In the genomic region with DNA sequence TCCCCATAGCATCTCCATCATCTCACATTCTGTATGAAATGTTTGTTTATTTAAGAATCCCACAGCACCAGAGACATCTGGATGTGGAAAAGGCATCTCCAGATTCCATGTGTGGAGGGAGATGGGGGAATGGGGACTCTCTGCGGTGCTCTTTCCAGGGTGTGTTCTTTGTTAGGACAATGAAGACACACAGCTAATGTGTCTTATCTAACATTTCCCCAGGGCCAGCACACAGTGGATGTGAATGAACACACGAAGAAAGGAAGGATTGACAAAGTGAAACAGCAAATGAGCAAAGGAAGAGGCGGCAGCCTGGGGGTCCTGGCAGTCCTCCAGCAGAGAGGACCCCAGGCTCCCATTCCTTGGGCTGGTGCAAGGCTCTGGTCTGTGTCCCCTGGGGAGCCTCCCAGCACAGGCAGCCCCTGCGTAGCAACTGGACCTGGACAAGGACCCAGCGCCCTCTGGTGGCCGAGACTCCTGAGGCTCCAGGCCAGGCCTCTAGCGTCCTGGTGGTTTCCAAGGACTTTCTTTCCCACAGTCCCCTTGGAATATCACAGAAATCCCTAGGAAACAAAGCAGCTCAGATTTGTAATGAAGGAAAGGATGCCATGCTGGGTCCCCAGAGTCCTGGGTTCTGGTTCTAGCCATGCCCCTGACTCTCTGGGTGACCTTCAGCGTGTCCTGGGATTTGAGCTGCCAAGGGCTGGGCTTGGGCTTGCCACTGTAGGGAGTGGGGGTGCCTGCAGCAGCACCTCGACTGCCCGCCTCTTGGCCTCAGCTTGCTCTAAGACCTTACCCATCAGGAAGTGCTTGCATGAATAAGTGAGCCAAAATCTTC, we compare ENCODE assay signal across 8 cellular contexts. TPM values are rescaled to one million over a fixed set of nuclear protein-coding genes. Genes with fewer than 3 reads are reported as not detected.
DNase-seq lines count a peak whose midpoint lies in the region; ATAC-seq and TF ChIP-seq lines count a peak whose summit lies in the region.

No MANE protein-coding gene starts in this region.

- H3K27ac ChIP-seq in naive thymus-derived CD4-positive, alpha-beta T cell (ENCODE audit: low read depth, low read length): no peak overlapping the region

- peak; percentile 48 for ATAC-seq in naive thymus-derived CD4-positive, alpha-beta T cell
- ATAC-seq in stimulated activated effector memory CD8-positive, alpha-beta T cell treated with anti-CD3 and anti-CD28 coated beads, Interleukin-12 subunit alpha, Interleukin-12 subunit beta, amount 100 ng/mL, for 72 hours: peak; percentile 47
- no peak for ATAC-seq in GM21619 (IDR thresholded peaks at IDR 0.05; ENCODE audit: unreplicated experiment)

- CTCF ChIA-PET in naive thymus-derived CD4-positive, alpha-beta T cell (lab: Charles Lee): interaction anchor here (0.6 to 7.1 kb wide), 17 partner anchors 8 to 387 kb away, joined by 3 to 77 read pairs (median 4); a partner anchor contains a TSS

- intact Hi-C loops in naive thymus-derived CD4-positive, alpha-beta T cell (cut with micrococcal nuclease): loop anchor here (1.0 kb wide), 6 partner anchors 45 to 387 kb away; no protein-coding TSS in a partner anchor

- no peaks in the 10 kb centered on the region for H3K27me3 ChIP-seq in naive thymus-derived CD4-positive, alpha-beta T cell (ENCODE audit: control insufficient read depth in 2 of 2, insufficient read depth in 2 of 2, low read length in 2 of 2)

- H3K9me3 ChIP-seq in naive thymus-derived CD4-positive, alpha-beta T cell (ENCODE audit: control insufficient read depth in 2 of 3, low read length in 3 of 3): no peaks in the 10 kb centered on the region

- peaks cover 0 to 24% (median 0%) of the 10 kb centered on the region in 5 donors for H3K27me3 Mint-ChIP-seq in naive thymus-derived CD4-positive, alpha-beta T cell

- H3K36me3 ChIP-seq in naive thymus-derived CD4-positive, alpha-beta T cell (ENCODE audit: control insufficient read depth in 2 of 3, insufficient read depth in 3 of 3, low read length in 3 of 3): no peaks in the 10 kb centered on the region

- H3K27ac Mint-ChIP-seq in naive thymus-derived CD4-positive, alpha-beta T cell: peak overlapping the region in 2 of 9 donors; percentile 39 to 70
- no peak overlapping the region for H3K27ac Mint-ChIP-seq in stimulated activated effector memory CD8-positive, alpha-beta T cell treated with anti-CD3 and anti-CD28 coated beads, Interleukin-12 subunit alpha, Interleukin-12 subunit beta, amount 100 ng/mL, for 72 hours

- H3K4me1 ChIP-seq in naive thymus-derived CD4-positive, alpha-beta T cell (ENCODE audit: control insufficient read depth in 2 of 2, insufficient read depth in 2 of 2, low read length in 2 of 2): peaks cover 7 to 10% of the 10 kb centered on the region in 2 donors

- peaks cover 18 to 27% (median 24%) of the 10 kb centered on the region in 7 donors for H3K4me1 Mint-ChIP-seq in naive thymus-derived CD4-positive, alpha-beta T cell
- H3K4me1 Mint-ChIP-seq in stimulated activated effector memory CD8-positive, alpha-beta T cell treated with anti-CD3 and anti-CD28 coated beads, Interleukin-12 subunit alpha, Interleukin-12 subunit beta, amount 100 ng/mL, for 72 hours: peaks cover 21% of the 10 kb centered on the region

- H3K36me3 Mint-ChIP-seq in naive thymus-derived CD4-positive, alpha-beta T cell: no peaks in the 10 kb centered on the region
- peaks cover 6% of the 10 kb centered on the region for H3K36me3 Mint-ChIP-seq in stimulated activated effector memory CD8-positive, alpha-beta T cell treated with anti-CD3 and anti-CD28 coated beads, Interleukin-12 subunit alpha, Interleukin-12 subunit beta, amount 100 ng/mL, for 72 hours

- TF ChIP-seq CTCF in epithelial cell of proximal tubule (conservative IDR thresholded peaks at IDR 0.05; ENCODE audit: low read depth, low read length): peak; percentile 95

- H3K9me3 Mint-ChIP-seq in naive thymus-derived CD4-positive, alpha-beta T cell: peaks cover 0 to 3% (median 0%) of the 10 kb centered on the region in 11 donors
- H3K9me3 Mint-ChIP-seq in stimulated activated effector memory CD8-positive, alpha-beta T cell treated with anti-CD3 and anti-CD28 coated beads, Interleukin-12 subunit alpha, Interleukin-12 subunit beta, amount 100 ng/mL, for 72 hours: no peaks in the 10 kb centered on the region

- H3K4me3 Mint-ChIP-seq in naive thymus-derived CD4-positive, alpha-beta T cell: peak overlapping the region in 2 of 10 donors; percentile 34 to 46
- H3K4me3 Mint-ChIP-seq in stimulated activated effector memory CD8-positive, alpha-beta T cell treated with anti-CD3 and anti-CD28 coated beads, Interleukin-12 subunit alpha, Interleukin-12 subunit beta, amount 100 ng/mL, for 72 hours: no peak overlapping the region

- H3K4me3 ChIP-seq in epithelial cell of proximal tubule (ENCODE audit: low read depth, low read length): no peak overlapping the region
- no peak overlapping the region for H3K4me3 ChIP-seq in naive thymus-derived CD4-positive, alpha-beta T cell (ENCODE audit: low read length)

- peak; percentile 92 for DNase-seq in DMS53 (lab: John Stamatoyannopoulos, UW)
- peak in 69 of 76 experiments; percentile 14 to 85 (median 64) for DNase-seq in HUDEP-2 (lab: John Stamatoyannopoulos, UW; ENCODE audit: unreplicated experiment in 76 of 76)
- peak; percentile 88 for DNase-seq in OCI-M1 (lab: John Stamatoyannopoulos, UW)
- peak; percentile 81 for DNase-seq in activated T-cell treated with anti-CD3 and anti-CD28 coated beads for 4 hours
- no peak for DNase-seq in epithelial cell of proximal tubule (ENCODE audit: low read depth)
- DNase-seq in naive thymus-derived CD4-positive, alpha-beta T cell: peak; percentile 62 to 88 (median 76)
- DNase-seq in stimulated activated effector memory CD8-positive, alpha-beta T cell treated with anti-CD3 and anti-CD28 coated beads, Interleukin-12 subunit alpha, Interleukin-12 subunit beta, amount 100 ng/mL, for 72 hours (ENCODE audit: low spot score in 2 of 2): peak; percentile 85 to 92

- POLR2A ChIA-PET in naive thymus-derived CD4-positive, alpha-beta T cell (lab: Charles Lee): interaction anchor here (0.9 to 2.4 kb wide), 4 partner anchors 15 to 110 kb away, joined by 4 to 12 read pairs (median 6); no protein-coding TSS in a partner anchor

RNA-seq across cellular contexts. Expression of a gene that starts 3.5 kb away (rescaled TPM):
- 286 and 420 TPM in 2 replicates for total RNA-seq in epithelial cell of proximal tubule
- 10 to 100 TPM in 3 of 5 experiments, 1 to 10 TPM in 2; 4.1 to 63.2 (median 11.9) TPM for total RNA-seq in naive thymus-derived CD4-positive, alpha-beta T cell
- 1 to 10 TPM; 2.7 to 4.5 TPM for polyA plus RNA-seq in naive thymus-derived CD4-positive, alpha-beta T cell

RNA-seq across cellular contexts. Expression of a gene that starts 8.7 kb away (rescaled TPM):
- total RNA-seq in epithelial cell of proximal tubule: 0.36 and 1.5 TPM in 2 replicates
- 10 to 100 TPM in 1 of 5 experiments, 1 to 10 TPM in 4; 2.4 to 67.1 (median 6.0) TPM for total RNA-seq in naive thymus-derived CD4-positive, alpha-beta T cell
- polyA plus RNA-seq in naive thymus-derived CD4-positive, alpha-beta T cell: under 1 TPM; 0.09 to 0.25 TPM

RNA-seq across cellular contexts. Expression of a gene that starts 15.9 kb away (rescaled TPM):
- total RNA-seq in epithelial cell of proximal tubule: 162 and 174 TPM in 2 replicates
- total RNA-seq in naive thymus-derived CD4-positive, alpha-beta T cell: 100 to 1,000 TPM in 1 of 5 experiments, 10 to 100 TPM in 4; 65.8 to 126 (median 76.1) TPM
- 10 to 100 TPM; 39.2 to 54.6 TPM for polyA plus RNA-seq in naive thymus-derived CD4-positive, alpha-beta T cell

RNA-seq across cellular contexts. Expression of a gene that starts 27.5 kb away (rescaled TPM):
- total RNA-seq in epithelial cell of proximal tubule: 430 and 471 TPM in 2 replicates
- 1 to 10 TPM; 1.2 to 8.8 (median 5.7) TPM for total RNA-seq in naive thymus-derived CD4-positive, alpha-beta T cell
- polyA plus RNA-seq in naive thymus-derived CD4-positive, alpha-beta T cell: 1 to 10 TPM in 1 of 2 donors, under 1 TPM in 1; 0.64 to 2.2 TPM

RNA-seq across cellular contexts. Expression of a gene that starts 53.5 kb away (rescaled TPM):
- total RNA-seq in epithelial cell of proximal tubule: 22.4 and 36.4 TPM in 2 replicates
- total RNA-seq in naive thymus-derived CD4-positive, alpha-beta T cell: 100 to 1,000 TPM; 102 to 275 (median 175) TPM
- polyA plus RNA-seq in naive thymus-derived CD4-positive, alpha-beta T cell: 1 to 10 TPM; 4.1 TPM
